20 cellular contexts compared by ENCODE assay signal in genomic region chr4:152118819-152119553, GRCh38.
"Had no signal": no experiment of that assay in that cellular context is flagged by ENCODE, and none has a peak within 500 bp of the region (broad histone marks: within the 10 kb centered on the region; RNA-seq: fewer than 3 reads in every experiment).

No MANE protein-coding gene starts in this region.

- H3K27ac ChIP-seq: breast epithelium, foreskin keratinocyte, heart right ventricle, left ventricle myocardium inferior, pancreas, testis, upper lobe of right lung had no signal

- H3K36me3 Mint-ChIP-seq: memory B cell had no signal

- H3K4me3 ChIP-seq: breast epithelium, heart right ventricle, left ventricle myocardium inferior, pancreas, testis, upper lobe of right lung had no signal

- ATAC-seq: activated CD4-positive, alpha-beta T cell treated with anti-CD3 and anti-CD28 coated beads for 36 hours; foreskin keratinocyte; heart right ventricle; pancreas; stimulated activated naive CD8-positive, alpha-beta T cell treated with anti-CD3 and anti-CD28 coated beads, Interleukin-15, amount 100 ng/mL, for 72 hours; upper lobe of right lung had no signal

- H3K27me3 ChIP-seq: breast epithelium, foreskin keratinocyte, heart right ventricle, pancreas, testis, upper lobe of right lung had no signal

- H3K9me3 ChIP-seq: breast epithelium, pancreas, testis had no signal

- FAIRE-seq: kidney, pancreas had no signal

- H3K27ac Mint-ChIP-seq: activated CD4-positive, alpha-beta memory T cell treated with anti-CD3 and anti-CD28 coated beads, Interleukin-2, amount 10 ng/mL, durations not matched to agents 7 days and 5 days; activated CD4-positive, alpha-beta T cell treated with anti-CD3 and anti-CD28 coated beads for 36 hours; activated naive CD8-positive, alpha-beta T cell treated with anti-CD3 and anti-CD28 coated beads for 36 hours; memory B cell; nephron; stimulated activated naive CD8-positive, alpha-beta T cell treated with anti-CD3 and anti-CD28 coated beads, Interleukin-15, amount 100 ng/mL, for 72 hours had no signal

- H3K4me3 Mint-ChIP-seq: activated CD4-positive, alpha-beta memory T cell treated with anti-CD3 and anti-CD28 coated beads, Interleukin-2, amount 10 ng/mL, durations not matched to agents 7 days and 5 days; activated CD4-positive, alpha-beta T cell treated with anti-CD3 and anti-CD28 coated beads for 36 hours; activated naive CD8-positive, alpha-beta T cell treated with anti-CD3 and anti-CD28 coated beads for 36 hours; memory B cell; nephron; stimulated activated naive CD8-positive, alpha-beta T cell treated with anti-CD3 and anti-CD28 coated beads, Interleukin-15, amount 100 ng/mL, for 72 hours had no signal

- H3K4me1 ChIP-seq: breast epithelium, foreskin keratinocyte, pancreas, testis had no signal

- H3K27me3 Mint-ChIP-seq: activated CD4-positive, alpha-beta T cell treated with anti-CD3 and anti-CD28 coated beads for 36 hours; activated naive CD8-positive, alpha-beta T cell treated with anti-CD3 and anti-CD28 coated beads for 36 hours; stimulated activated naive CD8-positive, alpha-beta T cell treated with anti-CD3 and anti-CD28 coated beads, Interleukin-15, amount 100 ng/mL, for 72 hours had no signal

- DNase-seq: activated CD4-positive, alpha-beta memory T cell treated with anti-CD3 and anti-CD28 coated beads, Interleukin-2, amount 10 ng/mL, durations not matched to agents 7 days and 5 days; activated CD4-positive, alpha-beta T cell treated with anti-CD3 and anti-CD28 coated beads for 36 hours; activated gamma-delta T cell treated with Interleukin-2 at 50 U/mL for 16 hours; activated naive CD8-positive, alpha-beta T cell treated with anti-CD3 and anti-CD28 coated beads for 36 hours; activated T-cell treated with anti-CD3 and anti-CD28 coated beads, Interleukin-2, amount 50 U/mL, for 48 hours; aorta; foreskin keratinocyte; heart right ventricle; kidney; left ventricle myocardium inferior; pancreas; stimulated activated CD4-positive, alpha-beta T cell treated with anti-CD3 and anti-CD28 coated beads, Interleukin-4, amount 100 ng/mL, for 1 hour; stimulated activated CD8-positive, alpha-beta memory T cell treated with anti-CD3 and anti-CD28 coated beads, Interleukin-4, amount 100 ng/mL, for 48 hours; T-helper 9 cell; testis; upper lobe of right lung had no signal

- H3K36me3 ChIP-seq: breast epithelium, heart right ventricle, left ventricle myocardium inferior, pancreas, upper lobe of right lung had no signal
